8 cellular contexts compared by ENCODE assay signal in genomic region chr2:159290289-159290907, GRCh38. TPM values are rescaled to one million over a fixed set of nuclear protein-coding genes. Genes with fewer than 3 reads are reported as not detected.
A peak's percentile ranks its signal among the peaks of the same experiment; 100 is the strongest.
DNase-seq lines count a peak whose midpoint lies in the region; TF ChIP-seq lines count a peak whose summit lies in the region.
"Had no signal": no experiment of that assay in that cellular context is flagged by ENCODE, and none has a peak within 500 bp of the region (broad histone marks: within the 10 kb centered on the region; RNA-seq: fewer than 3 reads in every experiment).

No MANE protein-coding gene starts in this region.

- H3K4me3 ChIP-seq in Loucy (ENCODE audit: low read length, poor library complexity, severe bottlenecking), result peak overlapping the region; percentile 51
- no peak overlapping the region for H3K4me3 ChIP-seq in SU-DHL-6 (ENCODE audit: insufficient read depth, low read length, poor library complexity, severe bottlenecking)
- H3K4me3 ChIP-seq in smooth muscle cell, result no peak overlapping the region
- H3K4me3 ChIP-seq: upper lobe of left lung had no signal

- TF ChIP-seq CTCF in Loucy (conservative IDR thresholded peaks at IDR 0.05; ENCODE audit: low read length) (peak; percentile 23; the same call in 1 of the 2 replicates), SU-DHL-6 (IDR thresholded peaks at IDR 0.05; ENCODE audit: insufficient read depth, low read length, poor library complexity, severe bottlenecking) (no peak), smooth muscle cell (IDR thresholded peaks at IDR 0.05; ENCODE audit: borderline replicate concordance, insufficient read depth, poor library complexity, severe bottlenecking) (no peak), GM10248 (IDR thresholded peaks at IDR 0.05; ENCODE audit: control extremely low read depth, extremely low read depth, low read depth, missing control alignments) (no peak)

- H3F3A ChIP-seq in Loucy (ENCODE audit: low read depth), result peaks cover 8% of the 10 kb centered on the region; the same call in 1 of the 2 replicates
- H3F3A ChIP-seq in SU-DHL-6 (ENCODE audit: insufficient read depth), result peaks cover 3% of the 10 kb centered on the region; the same call in 1 of the 2 replicates
- no peaks in the 10 kb centered on the region for H3F3A ChIP-seq in smooth muscle cell (ENCODE audit: low read depth)

- POLR2A ChIA-PET in GM10248 (lab: Yijun Ruan, JAX), result no interaction called here

- H3K9ac ChIP-seq in Loucy (ENCODE audit: low read depth, low read length, poor library complexity, severe bottlenecking) (peak overlapping the region; percentile 27), SU-DHL-6 (ENCODE audit: low read length) (no peak overlapping the region), smooth muscle cell (ENCODE audit: low read depth) (no peak overlapping the region)

- H4K20me1 ChIP-seq in Loucy (ENCODE audit: insufficient read depth, low read length, poor library complexity, severe bottlenecking), result peaks cover 4% of the 10 kb centered on the region
- no peaks in the 10 kb centered on the region for H4K20me1 ChIP-seq in SU-DHL-6 (ENCODE audit: low read depth, low read length)
- H4K20me1 ChIP-seq in smooth muscle cell (ENCODE audit: low read depth), result no peaks in the 10 kb centered on the region

- peak; percentile 52 for DNase-seq in Daoy (ENCODE audit: low read depth)
- peak; percentile 92 for DNase-seq in iris pigment epithelial cell (ENCODE audit: low read depth)
- DNase-seq in smooth muscle cell (lab: John Stamatoyannopoulos, UW; ENCODE audit: unreplicated experiment), result no peak
- DNase-seq in GM10248 (ENCODE audit: extremely low spot score), result no peak
- DNase-seq in C1 segment of cervical spinal cord (lab: John Stamatoyannopoulos, UW), result no peak

- no peaks in the 10 kb centered on the region for H3K9me2 ChIP-seq in Loucy (replicated peaks; ENCODE audit: low read depth, low read length)
- H3K9me2 ChIP-seq in SU-DHL-6 (replicated peaks; ENCODE audit: insufficient read depth, low read length), result no peaks in the 10 kb centered on the region

- no peak overlapping the region for H3K27ac ChIP-seq in SU-DHL-6 (ENCODE audit: low read depth, low read length)
- no peak overlapping the region for H3K27ac ChIP-seq in smooth muscle cell (ENCODE audit: low read depth)
- H3K27ac ChIP-seq: upper lobe of left lung had no signal

- H2AFZ ChIP-seq in Loucy (ENCODE audit: low read length) (peak overlapping the region; percentile 57), SU-DHL-6 (ENCODE audit: low read depth, low read length, severe bottlenecking) (peak overlapping the region; percentile 12), smooth muscle cell (ENCODE audit: low read depth) (no peak overlapping the region)

- 73% methylated on average over 7 of the region's 7 CpGs for WGBS in smooth muscle cell (ENCODE audit: low lambda C conversion rate)

- H3K9me3 ChIP-seq in Loucy (ENCODE audit: insufficient read depth, low read depth, low read length), result no peaks in the 10 kb centered on the region
- no peaks in the 10 kb centered on the region for H3K9me3 ChIP-seq in SU-DHL-6 (ENCODE audit: insufficient read depth, low read length)
- no peaks in the 10 kb centered on the region for H3K9me3 ChIP-seq in smooth muscle cell (replicated peaks; ENCODE audit: low read depth)
- H3K9me3 ChIP-seq: upper lobe of left lung had no signal

- CTCF ChIA-PET in GM10248 (lab: Yijun Ruan, JAX), result interaction anchor here (0.7 to 1.6 kb wide), 2 partner anchors 10 to 663 kb away, joined by 3 to 5 read pairs; no protein-coding TSS in a partner anchor

- H3K4me2 ChIP-seq in Loucy (ENCODE audit: low read depth, low read length, poor library complexity, severe bottlenecking), result peak overlapping the region; percentile 74
- H3K4me2 ChIP-seq in SU-DHL-6 (ENCODE audit: low read depth, low read length, poor library complexity, severe bottlenecking), result peak overlapping the region; percentile 28
- no peak overlapping the region for H3K4me2 ChIP-seq in smooth muscle cell

- H3K27me3 ChIP-seq in Loucy (ENCODE audit: insufficient read depth, low read length, poor library complexity, severe bottlenecking) (no peaks in the 10 kb centered on the region), SU-DHL-6 (ENCODE audit: low read length) (no peaks in the 10 kb centered on the region), smooth muscle cell (ENCODE audit: low read depth) (no peaks in the 10 kb centered on the region)
- H3K27me3 ChIP-seq: upper lobe of left lung had no signal

- H3K4me1 ChIP-seq in Loucy (ENCODE audit: insufficient read depth, low read length, poor library complexity, severe bottlenecking), result peaks cover 37% of the 10 kb centered on the region
- peaks cover 6% of the 10 kb centered on the region for H3K4me1 ChIP-seq in smooth muscle cell (ENCODE audit: low read depth)

- H3K79me2 ChIP-seq in Loucy (ENCODE audit: insufficient read depth, low read length) (peaks cover 10% of the 10 kb centered on the region), SU-DHL-6 (ENCODE audit: insufficient read depth, low read length) (no peaks in the 10 kb centered on the region), smooth muscle cell (ENCODE audit: low read depth) (no peaks in the 10 kb centered on the region)

- H3K36me3 ChIP-seq in Loucy (ENCODE audit: insufficient read depth, low read length) (no peaks in the 10 kb centered on the region), SU-DHL-6 (ENCODE audit: low read length) (no peaks in the 10 kb centered on the region), smooth muscle cell (ENCODE audit: low read depth) (no peaks in the 10 kb centered on the region)
- H3K36me3 ChIP-seq: upper lobe of left lung had no signal

RNA-seq across cellular contexts. Expression of gene WDSUB1, which starts 3.9 kb away (rescaled TPM):
- total RNA-seq in Daoy (2014; rRNA removed; shearing (Covaris generic)), result 6.4 and 7.8 TPM in 2 replicates
- 4.3 and 4.6 TPM in 2 replicates for total RNA-seq in smooth muscle cell
- polyA plus RNA-seq in smooth muscle cell, result 3.6 and 6.3 TPM in 2 replicates

Comparison
In these comparisons a context has a peak if more than half of its experiments do, and no peak if none do; other contexts are left out.
1. DNase-seq: peak in Daoy (single experiment) and iris pigment epithelial cell (single experiment); none in smooth muscle cell (single experiment), GM10248 (single experiment) and C1 segment of cervical spinal cord (0 of 14).